In genomic region chr11:451738-452137, GRCh38 we compare ENCODE assay signal across 8 cellular contexts. TPM values are rescaled to one million over a fixed set of nuclear protein-coding genes. Genes with fewer than 3 reads are reported as not detected.
DNase-seq lines count a peak whose midpoint lies in the region; TF ChIP-seq lines count a peak whose summit lies in the region.

No MANE protein-coding gene starts in this region.

- no peak overlapping the region for H3K14ac ChIP-seq in mesenchymal stem cell (ENCODE audit: low read length in 2 of 2)

- H3K4me2 ChIP-seq in mesenchymal stem cell (ENCODE audit: low read length, poor library complexity, severe bottlenecking): peak overlapping the region; percentile 78

- H4K8ac ChIP-seq in mesenchymal stem cell (ENCODE audit: low read length): no peak overlapping the region

- H2BK120ac ChIP-seq in mesenchymal stem cell (ENCODE audit: low read depth, low read length): no peak overlapping the region

- H2BK5ac ChIP-seq in mesenchymal stem cell (ENCODE audit: low read depth, low read length, poor library complexity, severe bottlenecking): no peak overlapping the region

- H3K4me3 ChIP-seq in left ventricle myocardium inferior: peak overlapping the region; percentile 98
- peak overlapping the region in 1 of 2 donors; percentile 91 for H3K4me3 ChIP-seq in right atrium auricular region
- peak overlapping the region; percentile 94 to 98 for H3K4me3 ChIP-seq in ascending aorta
- peak overlapping the region; percentile 93 to 97 for H3K4me3 ChIP-seq in mesenchymal stem cell (ENCODE audit: insufficient read depth in 1 of 2, low read depth in 1 of 2, low read length in 2 of 2)
- peak overlapping the region in 1 of 2 donors; percentile 71 for H3K4me3 ChIP-seq in vagina

- H3K36me3 ChIP-seq in left ventricle myocardium inferior (peaks cover 26% of the 10 kb centered on the region), right atrium auricular region (peaks cover 16% of the 10 kb centered on the region), ascending aorta (peaks cover 5 to 18% of the 10 kb centered on the region in 2 donors), mesenchymal stem cell (ENCODE audit: control insufficient read depth in 1 of 2, insufficient read depth in 2 of 2, low read depth in 1 of 2, low read length in 2 of 2) (peaks cover 18 to 41% of the 10 kb centered on the region in 2 experiments), vagina (peaks cover 0 to 14% of the 10 kb centered on the region in 2 donors)

- no peak overlapping the region for H2BK12ac ChIP-seq in mesenchymal stem cell (ENCODE audit: low read length in 2 of 2)

- H3K4me1 ChIP-seq in left ventricle myocardium inferior (peaks cover 64% of the 10 kb centered on the region), right atrium auricular region (peaks cover 4 to 49% of the 10 kb centered on the region in 2 donors), ascending aorta (peaks cover 7 to 20% of the 10 kb centered on the region in 2 donors), mesenchymal stem cell (ENCODE audit: control insufficient read depth, insufficient read depth, low read depth, low read length) (peaks cover 43% of the 10 kb centered on the region), vagina (peaks cover 35% of the 10 kb centered on the region)

- TF ChIP-seq CTCF in left ventricle myocardium inferior (IDR thresholded peaks at IDR 0.05; ENCODE audit: borderline replicate concordance) (no peak), right atrium auricular region (IDR thresholded peaks at IDR 0.05) (no peak), ascending aorta (IDR thresholded peaks at IDR 0.05) (no peak), vagina (IDR thresholded peaks at IDR 0.05) (no peak)

- no peak for TF ChIP-seq POLR2A in vagina (IDR thresholded peaks at IDR 0.05)

- H2AK5ac ChIP-seq in mesenchymal stem cell (ENCODE audit: low read length, severe bottlenecking): no peak overlapping the region

- H3K9me3 ChIP-seq in left ventricle myocardium inferior (replicated peaks) (no peaks in the 10 kb centered on the region), right atrium auricular region (no peaks in the 10 kb centered on the region), ascending aorta (no peaks in the 10 kb centered on the region), mesenchymal stem cell (ENCODE audit: control insufficient read depth, low read length) (no peaks in the 10 kb centered on the region), vagina (no peaks in the 10 kb centered on the region)

- H3K23ac ChIP-seq in mesenchymal stem cell (ENCODE audit: low read length in 2 of 2): no peak overlapping the region

- DNase-seq in left ventricle myocardium inferior (no peak), right atrium auricular region (ENCODE audit: low spot score) (no peak), ascending aorta (ENCODE audit: low spot score in 2 of 2) (no peak), mesenchymal stem cell (no peak), vagina (ENCODE audit: extremely low spot score in 2 of 2) (no peak), EL (no peak), SIG-M5 (lab: John Stamatoyannopoulos, UW) (no peak), NCI-H2171 treated with DMSO at 0.1 percent for 48 hours (lab: John Stamatoyannopoulos, UW) (no peak)

- no peaks in the 10 kb centered on the region for H3K27me3 ChIP-seq in left ventricle myocardium inferior (ENCODE audit: low read depth)
- H3K27me3 ChIP-seq in right atrium auricular region: no peaks in the 10 kb centered on the region
- H3K27me3 ChIP-seq in ascending aorta: no peaks in the 10 kb centered on the region
- no peaks in the 10 kb centered on the region for H3K27me3 ChIP-seq in mesenchymal stem cell (ENCODE audit: control insufficient read depth in 1 of 2, insufficient read depth in 1 of 2, low read length in 2 of 2)
- no peaks in the 10 kb centered on the region for H3K27me3 ChIP-seq in vagina

- H3K18ac ChIP-seq in mesenchymal stem cell (ENCODE audit: low read depth in 1 of 2, low read length in 2 of 2): no peak overlapping the region

- intact Hi-C loops in left ventricle myocardium inferior (cut with micrococcal nuclease) (no loop called here), ascending aorta (cut with DNase I) (loop anchor here (2.0 to 5.0 kb wide), 3 partner anchors 17 to 244 kb away; partner anchors contain the start of genes BET1L and RIC8A), vagina (cut with DNase I) (loop anchor here (5.0 kb wide), 1 partner anchor 51 kb away; no protein-coding TSS in a partner anchor)

- H3K27ac ChIP-seq in left ventricle myocardium inferior (replicated peaks): peak overlapping the region; percentile 94
- H3K27ac ChIP-seq in right atrium auricular region: peak overlapping the region in 1 of 2 donors; percentile 91
- no peak overlapping the region for H3K27ac ChIP-seq in ascending aorta
- H3K27ac ChIP-seq in mesenchymal stem cell (ENCODE audit: low read length, poor library complexity, severe bottlenecking): no peak overlapping the region
- H3K27ac ChIP-seq in vagina: peak overlapping the region; percentile 83

- H3K79me1 ChIP-seq in mesenchymal stem cell (replicated peaks; ENCODE audit: low read length, poor library complexity, severe bottlenecking): peaks cover 36% of the 10 kb centered on the region

- H3K4ac ChIP-seq in mesenchymal stem cell (ENCODE audit: low read depth in 1 of 2, low read length in 2 of 2): no peak overlapping the region

- whole genome bisulfite sequencing in mesenchymal stem cell: 94% methylated on average over 14 of the region's 14 CpGs

- no peak overlapping the region for H2AFZ ChIP-seq in mesenchymal stem cell (ENCODE audit: low read depth, low read length)

- no peak overlapping the region for H2BK15ac ChIP-seq in mesenchymal stem cell (ENCODE audit: low read depth, poor library complexity, severe bottlenecking)

- H4K91ac ChIP-seq in mesenchymal stem cell (ENCODE audit: low read length): peak overlapping the region; percentile 25

- peak overlapping the region; percentile 90 for H3K9ac ChIP-seq in mesenchymal stem cell (ENCODE audit: low read length)

RNA-seq across cellular contexts. Expression of gene PTDSS2, which starts 1.7 kb away (rescaled TPM):
- total RNA-seq in left ventricle myocardium inferior: 30.2 TPM
- total RNA-seq in right atrium auricular region: 10 to 100 TPM; 26.8 to 32.5 TPM
- 185 TPM for total RNA-seq in ascending aorta
- polyA plus RNA-seq in mesenchymal stem cell (2013, experiment 1 of 2): 25.0 TPM
- polyA plus RNA-seq in mesenchymal stem cell (2013, experiment 2 of 2): 26.7 TPM
- 36.1 TPM for total RNA-seq in vagina

RNA-seq across cellular contexts. Expression of gene ANO9, which starts 9.9 kb away (rescaled TPM):
- total RNA-seq in left ventricle myocardium inferior: 0.11 TPM
- total RNA-seq in right atrium auricular region: under 1 TPM; 0.11 to 0.75 TPM
- 4.0 TPM for total RNA-seq in ascending aorta
- not detected for polyA plus RNA-seq in mesenchymal stem cell (2013, experiment 1 of 2)
- polyA plus RNA-seq in mesenchymal stem cell (2013, experiment 2 of 2): 0.01 TPM
- 12.0 TPM for total RNA-seq in vagina

RNA-seq across cellular contexts. Expression of gene SIGIRR, which starts 36.9 kb away (rescaled TPM):
- total RNA-seq in left ventricle myocardium inferior (34.9 TPM), right atrium auricular region (10 to 100 TPM; 26.6 to 33.3 TPM), ascending aorta (121 TPM), vagina (48.1 TPM)
- 36.5 TPM for polyA plus RNA-seq in mesenchymal stem cell (2013, experiment 1 of 2)
- 37.3 TPM for polyA plus RNA-seq in mesenchymal stem cell (2013, experiment 2 of 2)

RNA-seq across cellular contexts. Expression of gene RNH1, which starts 55.3 kb away (rescaled TPM):
- total RNA-seq in left ventricle myocardium inferior (142 TPM), right atrium auricular region (100 to 1,000 TPM; 185 to 248 TPM), ascending aorta (649 TPM), vagina (252 TPM)
- 114 TPM for polyA plus RNA-seq in mesenchymal stem cell (2013, experiment 1 of 2)
- 114 TPM for polyA plus RNA-seq in mesenchymal stem cell (2013, experiment 2 of 2)

RNA-seq across cellular contexts. Expression of gene PKP3, which starts 57.7 kb away (rescaled TPM):
- 0.52 TPM for total RNA-seq in left ventricle myocardium inferior
- total RNA-seq in right atrium auricular region: 1 to 10 TPM in 1 of 2 donors, under 1 TPM in 1; 0.43 to 1.0 TPM
- not detected for total RNA-seq in ascending aorta
- 2.0 TPM for polyA plus RNA-seq in mesenchymal stem cell (2013, experiment 1 of 2)
- 1.4 TPM for polyA plus RNA-seq in mesenchymal stem cell (2013, experiment 2 of 2)
- 117 TPM for total RNA-seq in vagina

Comparison
In these comparisons a context has a peak if more than half of its experiments do, and no peak if none do; other contexts are left out.
1. H3K27ac ChIP-seq: peak in left ventricle myocardium inferior (single experiment) and vagina (single experiment); none in ascending aorta (0 of 2) and mesenchymal stem cell (single experiment).